In the genomic region with DNA sequence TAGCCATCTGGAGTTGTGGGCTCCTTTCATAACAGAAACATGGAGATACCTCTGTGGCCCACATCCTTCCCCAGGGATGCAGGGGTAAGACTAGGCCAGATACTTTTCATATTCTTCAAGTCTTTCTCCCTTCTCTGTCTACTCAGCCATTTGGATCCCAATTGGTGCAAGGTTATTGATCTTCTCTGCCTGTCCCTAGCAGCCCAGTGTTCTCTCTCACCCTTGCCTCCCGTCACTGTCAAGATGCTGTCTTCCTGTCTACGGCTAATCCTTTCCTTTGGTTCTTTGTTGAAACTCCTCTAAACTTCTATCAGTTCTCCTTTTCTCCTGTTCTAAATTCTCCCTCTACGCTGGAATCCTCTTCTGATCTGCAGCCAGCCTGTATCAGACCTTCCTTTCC, we compare ENCODE assay signal across 17 cellular contexts.
"Had no signal": no experiment of that assay in that cellular context is flagged by ENCODE, and none has a peak within 500 bp of the region (broad histone marks: within the 10 kb centered on the region; RNA-seq: fewer than 3 reads in every experiment).

No MANE protein-coding gene starts in this region.

- H3K27me3 Mint-ChIP-seq: natural killer cell treated with Interleukin-12 subunit alpha and Interleukin-12 subunit beta and Interleukin-15 and Interleukin-18, amount 100 ng/mL, for 72 hours; stimulated activated naive B cell treated with anti-CD40 and anti-IgM and Interleukin-4, amounts not matched to agents 10 μg/mL and 1 μg/mL and 100 μg/mL, for 72 hours had no signal

- H3K4me1 ChIP-seq: lower lobe of right lung had no signal

- H3K36me3 ChIP-seq: lower lobe of right lung had no signal

- ATAC-seq: foreskin keratinocyte; lower lobe of right lung; natural killer cell treated with Interleukin-12 subunit alpha and Interleukin-12 subunit beta and Interleukin-15 and Interleukin-18, amount 100 ng/mL, for 72 hours; stimulated activated naive B cell treated with anti-CD40 and anti-IgM and Interleukin-4, amounts not matched to agents 10 μg/mL and 1 μg/mL and 100 μg/mL, for 72 hours had no signal

- H3K27me3 ChIP-seq: foreskin keratinocyte had no signal

- H3K27ac Mint-ChIP-seq: natural killer cell treated with Interleukin-12 subunit alpha and Interleukin-12 subunit beta and Interleukin-15 and Interleukin-18, amount 100 ng/mL, for 72 hours; stimulated activated naive B cell treated with anti-CD40 and anti-IgM and Interleukin-4, amounts not matched to agents 10 μg/mL and 1 μg/mL and 100 μg/mL, for 72 hours had no signal

- H3K9me3 ChIP-seq: lower lobe of right lung had no signal

- DNase-seq: activated CD4-positive, alpha-beta T cell treated with anti-CD3 and anti-CD28 coated beads, Interleukin-2, amount 50 U/mL, for 1 hour; activated CD4-positive, CD25-positive, alpha-beta regulatory T cell treated with anti-CD3 and anti-CD28 coated beads, Interleukin-2, amount 50 U/mL, for 72 hours; activated CD8-positive, alpha-beta memory T cell treated with anti-CD3 and anti-CD28 coated beads for 24 hours; activated CD8-positive, alpha-beta memory T cell treated with anti-CD3 and anti-CD28 coated beads, Interleukin-2, amount 50 U/mL, for 48 hours; activated effector memory CD4-positive, alpha-beta T cell treated with Interleukin-2 at 50 U/mL for 16 hours; activated naive CD4-positive, alpha-beta T cell treated with anti-CD3 and anti-CD28 coated beads, Interleukin-2, amount 50 U/mL, for 16 hours; activated T-cell treated with anti-CD3 and anti-CD28 coated beads, Interleukin-2, amount 50 U/mL, for 48 hours; aorta; effector memory CD4-positive, alpha-beta T cell; foreskin keratinocyte; hypothalamus; lower lobe of right lung; occipital lobe; posterior cingulate gyrus; stimulated activated naive B cell treated with anti-CD40 and anti-IgM and Interleukin-4, amounts not matched to agents 10 μg/mL and 1 μg/mL and 100 μg/mL, for 72 hours; T1000 had no signal

- H3K9me3 Mint-ChIP-seq: natural killer cell treated with Interleukin-12 subunit alpha and Interleukin-12 subunit beta and Interleukin-15 and Interleukin-18, amount 100 ng/mL, for 72 hours; stimulated activated naive B cell treated with anti-CD40 and anti-IgM and Interleukin-4, amounts not matched to agents 10 μg/mL and 1 μg/mL and 100 μg/mL, for 72 hours had no signal

- H3K27ac ChIP-seq: foreskin keratinocyte, lower lobe of right lung had no signal

- H3K4me1 Mint-ChIP-seq: stimulated activated naive B cell treated with anti-CD40 and anti-IgM and Interleukin-4, amounts not matched to agents 10 μg/mL and 1 μg/mL and 100 μg/mL, for 72 hours had no signal

- H3K4me3 Mint-ChIP-seq: natural killer cell treated with Interleukin-12 subunit alpha and Interleukin-12 subunit beta and Interleukin-15 and Interleukin-18, amount 100 ng/mL, for 72 hours; stimulated activated naive B cell treated with anti-CD40 and anti-IgM and Interleukin-4, amounts not matched to agents 10 μg/mL and 1 μg/mL and 100 μg/mL, for 72 hours had no signal

- H3K4me3 ChIP-seq: lower lobe of right lung had no signal

- H3K36me3 Mint-ChIP-seq: natural killer cell treated with Interleukin-12 subunit alpha and Interleukin-12 subunit beta and Interleukin-15 and Interleukin-18, amount 100 ng/mL, for 72 hours; stimulated activated naive B cell treated with anti-CD40 and anti-IgM and Interleukin-4, amounts not matched to agents 10 μg/mL and 1 μg/mL and 100 μg/mL, for 72 hours had no signal
